ENCODE assay signal across 8 cellular contexts in genomic region chr5:39224196-39224754, GRCh38. TPM values are rescaled to one million over a fixed set of nuclear protein-coding genes. Genes with fewer than 3 reads are reported as not detected.
DNase-seq lines count a peak whose midpoint lies in the region; TF ChIP-seq lines count a peak whose summit lies in the region.
"Had no signal": no experiment of that assay in that cellular context is flagged by ENCODE, and none has a peak within 500 bp of the region (broad histone marks: within the 10 kb centered on the region; RNA-seq: fewer than 3 reads in every experiment).

No MANE protein-coding gene starts in this region.

- peak; percentile 65 for DNase-seq in HPDE6-E6E7 (ENCODE audit: extremely low spot score)
- peak; percentile 61 for DNase-seq in RWPE1 (ENCODE audit: low spot score)
- peak; percentile 77 for DNase-seq in cardiac septum (ENCODE audit: low spot score)
- peak; percentile 39 for DNase-seq in skeletal muscle cell (ENCODE audit: low read depth)
- DNase-seq in vagina (ENCODE audit: extremely low spot score in 2 of 2) = no peak
- DNase-seq in T-helper 1 cell = no peak
- no peak for DNase-seq in NCI-H1105 treated with DMSO at 0.1 percent for 48 hours (lab: John Stamatoyannopoulos, UW)
- DNase-seq: naive thymus-derived CD8-positive, alpha-beta T cell had no signal

- no peak for TF ChIP-seq POLR2A in vagina (IDR thresholded peaks at IDR 0.05)

- intact Hi-C loops in cardiac septum (cut with DNase I) (no loop called here), vagina (cut with DNase I) (no loop called here)

- peaks cover 6% of the 10 kb centered on the region for H3K4me1 ChIP-seq in vagina

- H3K4me3 ChIP-seq in skeletal muscle cell (ENCODE audit: low read depth, low read length) (no peak overlapping the region), vagina (no peak overlapping the region)

- H3K9me3 ChIP-seq in vagina = no peaks in the 10 kb centered on the region

- H3K27ac ChIP-seq in RWPE1 (peak overlapping the region; percentile 38; the same call in 1 of the 2 replicates), vagina (no peak overlapping the region)

- POLR2A ChIA-PET in RWPE1 (lab: Yijun Ruan, JAX; ENCODE audit: low non-redundant PET) = no interaction called here

- TF ChIP-seq CTCF in RWPE1 (conservative IDR thresholded peaks at IDR 0.05; ENCODE audit: low read depth) (no peak), vagina (IDR thresholded peaks at IDR 0.05) (no peak)

- no peaks in the 10 kb centered on the region for H3K36me3 ChIP-seq in vagina

- no peaks in the 10 kb centered on the region for H3K27me3 ChIP-seq in vagina

- CTCF ChIA-PET in RWPE1 (lab: Yijun Ruan, JAX) = interaction anchor here (0.6 kb wide), 1 partner anchor 96 kb away, joined by 4 read pairs; no protein-coding TSS in a partner anchor

RNA-seq across cellular contexts. Expression of gene FYB1, which starts 4.9 kb away (rescaled TPM):
- total RNA-seq in cardiac septum (4.5 TPM), vagina (10.8 TPM)

Comparison
In these comparisons a context has a peak if more than half of its experiments do, and no peak if none do; other contexts are left out.
1. DNase-seq: peak in HPDE6-E6E7 (single experiment), RWPE1 (single experiment), cardiac septum (single experiment) and skeletal muscle cell (single experiment); none in vagina (0 of 2), T-helper 1 cell (0 of 5) and NCI-H1105 treated with DMSO at 0.1 percent for 48 hours (single experiment).